Comparison of ENCODE assay signal across 15 cellular contexts in the genomic region with DNA sequence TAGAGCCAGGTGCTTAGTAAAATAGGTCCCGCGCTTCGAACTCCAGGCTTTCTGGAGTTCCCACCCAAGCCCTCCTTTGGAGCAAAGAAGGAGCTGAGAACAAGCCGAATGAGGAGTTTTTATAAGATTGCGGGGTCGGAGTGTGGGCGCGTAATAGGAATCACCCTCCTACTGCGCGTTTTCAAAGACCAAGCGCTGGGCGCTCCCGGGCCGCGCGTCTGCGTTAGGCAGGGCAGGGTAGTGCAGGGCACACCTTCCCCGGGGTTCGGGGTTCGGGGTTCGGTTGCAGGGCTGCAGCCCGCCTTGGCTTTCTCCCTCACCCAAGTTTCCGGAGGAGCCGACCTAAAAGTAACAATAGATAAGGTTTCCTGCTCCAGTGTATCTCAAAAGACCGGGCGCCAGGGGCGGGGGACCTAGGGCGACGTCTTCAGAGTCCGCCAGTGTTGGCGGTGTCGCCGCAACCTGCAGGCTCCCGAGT. TPM values are rescaled to one million over a fixed set of nuclear protein-coding genes. Genes with fewer than 3 reads are reported as not detected.
DNase-seq lines count a peak whose midpoint lies in the region; ATAC-seq and TF ChIP-seq lines count a peak whose summit lies in the region.
"Had no signal": no experiment of that assay in that cellular context is flagged by ENCODE, and none has a peak within 500 bp of the region (broad histone marks: within the 10 kb centered on the region; RNA-seq: fewer than 3 reads in every experiment).

No MANE protein-coding gene starts in this region.

- H3K27me3 ChIP-seq in A673 (replicated peaks; ENCODE audit: insufficient read depth, low read depth, low read length, poor library complexity) (peaks cover 26% of the 10 kb centered on the region), HUES6 (ENCODE audit: control insufficient read depth, insufficient read depth, low read length) (peaks cover 99% of the 10 kb centered on the region), neural progenitor cell (peaks cover 85% of the 10 kb centered on the region)

- POLR2A ChIA-PET in A673 (lab: Charles Lee; ENCODE audit: low non-redundant PET): interaction anchor here (0.7 kb wide), 1 partner anchor 708 kb away, joined by 18 read pairs; no protein-coding TSS in a partner anchor

- peak overlapping the region; percentile 74 for H3K4me2 ChIP-seq in neural progenitor cell

- no peak for ATAC-seq in GM18498 (IDR thresholded peaks at IDR 0.05; ENCODE audit: unreplicated experiment)
- ATAC-seq: GM12878 had no signal

- H3K9me3 ChIP-seq in A673 (ENCODE audit: low read depth, low read length, poor library complexity, severe bottlenecking) (peaks cover 5% of the 10 kb centered on the region), HUES6 (ENCODE audit: control insufficient read depth, insufficient read depth, low read depth, low read length) (no peaks in the 10 kb centered on the region), neural progenitor cell (ENCODE audit: low read depth) (no peaks in the 10 kb centered on the region)

- H3K27me3 Mint-ChIP-seq in neural progenitor cell (ENCODE audit: insufficient read depth, low read depth): peaks cover 61% of the 10 kb centered on the region

- no peak overlapping the region for H3K27ac Mint-ChIP-seq in neural progenitor cell
- H3K27ac Mint-ChIP-seq: stimulated activated effector memory CD8-positive, alpha-beta T cell treated with anti-CD3 and anti-CD28 coated beads, Interleukin-12 subunit alpha, Interleukin-12 subunit beta, amount 100 ng/mL, for 72 hours had no signal

- CTCF ChIA-PET in A673 (lab: Charles Lee): interaction anchor here (0.6 kb wide), 1 partner anchor 24 kb away, joined by 8 read pairs; no protein-coding TSS in a partner anchor

- H3K79me2 ChIP-seq in neural progenitor cell (ENCODE audit: low read depth): no peaks in the 10 kb centered on the region

- peak overlapping the region; percentile 77 for H2AFZ ChIP-seq in neural progenitor cell (replicated peaks)

- H3K9me3 Mint-ChIP-seq in neural progenitor cell: peaks cover 25% of the 10 kb centered on the region

- TF ChIP-seq CTCF in A673 (conservative IDR thresholded peaks at IDR 0.05; ENCODE audit: low read depth, low read length): no peak; the same call in 1 of the 2 replicates
- TF ChIP-seq CTCF in fibroblast of villous mesenchyme (IDR thresholded peaks at IDR 0.05; ENCODE audit: insufficient read depth, low read depth, low read length): no peak
- no peak for TF ChIP-seq CTCF in neural progenitor cell (IDR thresholded peaks at IDR 0.05)

- H3K4me1 ChIP-seq in A673 (ENCODE audit: insufficient read depth, low read length, poor library complexity, severe bottlenecking) (peaks cover 4% of the 10 kb centered on the region), HUES6 (ENCODE audit: control insufficient read depth, insufficient read depth, low read length) (peaks cover 35% of the 10 kb centered on the region), neural progenitor cell (peaks cover 12% of the 10 kb centered on the region)

- peak overlapping the region; percentile 55 for H3K4me3 ChIP-seq in A673 (ENCODE audit: low read depth, low read length, poor library complexity, severe bottlenecking)
- peak overlapping the region; percentile 51 for H3K4me3 ChIP-seq in HUES6 (ENCODE audit: low read depth, low read length)
- peak overlapping the region; percentile 72 for H3K4me3 ChIP-seq in fibroblast of villous mesenchyme (ENCODE audit: low read depth, low read length)
- peak overlapping the region; percentile 40 for H3K4me3 ChIP-seq in neural progenitor cell
- H3K4me3 ChIP-seq: GM12878 had no signal

- H3K36me3 ChIP-seq in A673 (ENCODE audit: insufficient read depth, low read length, poor library complexity, severe bottlenecking): no peaks in the 10 kb centered on the region
- no peaks in the 10 kb centered on the region for H3K36me3 ChIP-seq in HUES6 (ENCODE audit: control insufficient read depth, insufficient read depth, low read length)
- no peaks in the 10 kb centered on the region for H3K36me3 ChIP-seq in neural progenitor cell

- H3K9ac ChIP-seq in HUES6 (ENCODE audit: low read length) (no peak overlapping the region), neural progenitor cell (no peak overlapping the region)

- H3F3A ChIP-seq in neural progenitor cell (ENCODE audit: low read depth): peaks cover 9% of the 10 kb centered on the region

- peak overlapping the region; percentile 60 for H3K4me3 Mint-ChIP-seq in neural progenitor cell
- H3K4me3 Mint-ChIP-seq: stimulated activated effector memory CD8-positive, alpha-beta T cell treated with anti-CD3 and anti-CD28 coated beads, Interleukin-12 subunit alpha, Interleukin-12 subunit beta, amount 100 ng/mL, for 72 hours had no signal

- peaks cover 2% of the 10 kb centered on the region for H3K36me3 Mint-ChIP-seq in neural progenitor cell

- no peaks in the 10 kb centered on the region for H4K20me1 ChIP-seq in neural progenitor cell (ENCODE audit: low read depth)

- H3K4me1 Mint-ChIP-seq in neural progenitor cell: peaks cover 21% of the 10 kb centered on the region

- DNase-seq in A673 (ENCODE audit: low spot score): peak; percentile 34
- no peak for DNase-seq in fibroblast of villous mesenchyme (ENCODE audit: low read depth)
- peak; percentile 39 for DNase-seq in neural progenitor cell (ENCODE audit: low spot score)
- DNase-seq in middle frontal gyrus (ENCODE audit: extremely low spot score, low spot score): no peak
- no peak for DNase-seq in NCI-H526 treated with DMSO at 0.1 percent for 48 hours (lab: John Stamatoyannopoulos, UW)
- no peak for DNase-seq in iPS-NIHi11 (ENCODE audit: low spot score)
- DNase-seq: activated CD8-positive, alpha-beta memory T cell treated with anti-CD3 and anti-CD28 coated beads, Interleukin-2, amount 50 U/mL, for 4 hours; NCI-H82; T-helper 1 cell had no signal

- intact Hi-C loops in A673 (cut with micrococcal nuclease; ENCODE audit: unreplicated experiment): loop anchor here (5.0 kb wide), 2 partner anchors 316 to 806 kb away; no protein-coding TSS in a partner anchor

- no peak overlapping the region for H3K27ac ChIP-seq in A673 (ENCODE audit: low read depth, low read length, poor library complexity, severe bottlenecking)
- H3K27ac ChIP-seq in HUES6 (ENCODE audit: low read depth, low read length): no peak overlapping the region
- no peak overlapping the region for H3K27ac ChIP-seq in neural progenitor cell
- H3K27ac ChIP-seq: C4-2B, skin epidermis had no signal

- no TSS peak for BruUV-seq in A673 (replicated peaks; lab: Mats Ljungman, UMichigan)

RNA-seq across cellular contexts. Expression of gene SSTR1, which starts 3.6 kb away (rescaled TPM):
- 3.7 and 3.8 TPM in 2 replicates for total RNA-seq in A673 (2021)
- 18.7 and 57.9 TPM in 2 replicates for total RNA-seq in fibroblast of villous mesenchyme
- total RNA-seq in neural progenitor cell (ENCODE audit: low replicate concordance): not detected in 2 replicates
- total RNA-seq: GM12878 had no signal

RNA-seq across cellular contexts. Expression of gene CLEC14A, which starts 44.6 kb away (rescaled TPM):
- total RNA-seq in A673 (2021) (not detected in 2 replicates), fibroblast of villous mesenchyme (2.2 and 2.3 TPM in 2 replicates), neural progenitor cell (ENCODE audit: low replicate concordance) (not detected in 2 replicates)
- total RNA-seq: GM12878 had no signal

Comparison
In these comparisons a context has a peak if more than half of its experiments do, and no peak if none do; other contexts are left out.
1. DNase-seq: peak in A673 (single experiment) and neural progenitor cell (single experiment); none in fibroblast of villous mesenchyme (single experiment), middle frontal gyrus (single experiment), NCI-H526 treated with DMSO at 0.1 percent for 48 hours (single experiment) and iPS-NIHi11 (single experiment).
2. Peak in every context shown above with its lines, with median percentiles within 50 percentile points of each other: H3K4me3 ChIP-seq.